ENCODE assay signal across 23 cellular contexts in the genomic region with DNA sequence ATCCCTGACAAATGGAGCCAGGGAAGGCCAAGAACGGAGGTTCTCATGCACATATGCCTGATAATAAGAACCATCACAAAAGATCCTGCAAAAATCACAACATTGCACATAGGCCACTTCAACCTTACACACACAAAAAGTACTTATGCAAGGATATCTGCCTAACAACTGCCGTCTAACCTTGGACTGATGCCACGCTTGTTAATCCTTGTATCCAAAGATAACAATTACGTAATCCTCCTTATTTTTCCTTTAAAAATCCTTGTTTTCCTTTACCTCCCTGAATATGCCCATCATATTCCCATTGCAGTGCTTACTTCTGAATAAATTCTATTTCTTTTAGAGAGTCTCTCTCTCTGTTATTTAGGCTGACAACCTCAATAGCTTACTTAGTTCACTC. TPM values are rescaled to one million over a fixed set of nuclear protein-coding genes. Genes with fewer than 3 reads are reported as not detected.
DNase-seq lines count a peak whose midpoint lies in the region; ATAC-seq and TF ChIP-seq lines count a peak whose summit lies in the region.
"Had no signal": no experiment of that assay in that cellular context is flagged by ENCODE, and none has a peak within 500 bp of the region (broad histone marks: within the 10 kb centered on the region; RNA-seq: fewer than 3 reads in every experiment).

No MANE protein-coding gene starts in this region.

- no peaks in the 10 kb centered on the region for H4K20me1 ChIP-seq in osteoblast (ENCODE audit: insufficient read depth, low read length)

- no peak for ATAC-seq in foreskin keratinocyte
- ATAC-seq: gastrocnemius medialis; lower lobe of right lung; psoas muscle; stimulated activated naive CD8-positive, alpha-beta T cell treated with anti-CD3 and anti-CD28 coated beads, Interleukin-15, Interleukin-2, amounts not matched to agents 100 U/mL and 50 U/mL, for 24 hours had no signal

- no peaks in the 10 kb centered on the region for H3K4me1 Mint-ChIP-seq in nephron progenitor cell

- no peak for TF ChIP-seq CTCF in adrenal gland (IDR thresholded peaks at IDR 0.05)
- no peak for TF ChIP-seq CTCF in osteoblast (IDR thresholded peaks at IDR 0.05; ENCODE audit: extremely low read depth, low read depth, low read length)
- no peak for TF ChIP-seq CTCF in nephron progenitor cell (IDR thresholded peaks at IDR 0.05)
- no peak for TF ChIP-seq CTCF in foreskin keratinocyte (conservative IDR thresholded peaks at IDR 0.05)

- DNase-seq in HAP-1 (ENCODE audit: low spot score in 2 of 2) (peak; percentile 55 to 64), adrenal gland (peak; percentile 51 to 81 (median 70)), fibroblast of peridontal ligament (ENCODE audit: extremely low read depth) (peak; percentile 13), osteoblast (ENCODE audit: insufficient read length, low spot score, missing footprints) (peak; percentile 19), nephron progenitor cell (no peak), foreskin keratinocyte (no peak)
- no peak for DNase-seq in activated naive CD4-positive, alpha-beta T cell treated with anti-CD3 and anti-CD28 coated beads, Interleukin-2, amount 50 U/mL, for 16 hours
- DNase-seq: activated CD4-positive, alpha-beta T cell treated with anti-CD3 and anti-CD28 coated beads for 48 hours; activated naive CD4-positive, alpha-beta T cell; activated T-cell treated with anti-CD3 and anti-CD28 coated beads, Interleukin-2, amount 50 U/mL, for 48 hours; amygdala; CD4-positive, alpha-beta T cell; gastrocnemius medialis; HCEC 1CT; lower lobe of right lung; NCI-H1105 treated with DMSO at 0.1 percent for 48 hours; NCI-H2081 treated with DMSO at 0.1 percent for 48 hours; NCI-H345; psoas muscle; stimulated activated naive CD8-positive, alpha-beta T cell treated with anti-CD3 and anti-CD28 coated beads, Interleukin-15, Interleukin-2, amounts not matched to agents 100 U/mL and 50 U/mL, for 24 hours had no signal

- H3K4me3 Mint-ChIP-seq in nephron progenitor cell = no peak overlapping the region
- H3K4me3 Mint-ChIP-seq: CD4-positive, alpha-beta T cell had no signal

- no peak overlapping the region for H3K4me2 ChIP-seq in osteoblast (ENCODE audit: insufficient read depth, low read length)

- H3K36me3 ChIP-seq in HAP-1 (replicated peaks) = no peaks in the 10 kb centered on the region
- no peaks in the 10 kb centered on the region for H3K36me3 ChIP-seq in adrenal gland (replicated peaks in 1 of 2)
- H3K36me3 ChIP-seq in osteoblast (ENCODE audit: insufficient read depth, low read length) = no peaks in the 10 kb centered on the region
- H3K36me3 ChIP-seq: gastrocnemius medialis, lower lobe of right lung, tibial artery had no signal

- intact Hi-C loops in adrenal gland (cut with DNase I) = no loop called here

- WGBS in adrenal gland, 4 donors = 32 to 39% (median 38%) methylated on average over 4 of the region's 4 CpGs

- H3K27ac ChIP-seq in adrenal gland (no peak overlapping the region), osteoblast (ENCODE audit: low read depth, low read length) (no peak overlapping the region), foreskin keratinocyte (no peak overlapping the region)
- H3K27ac ChIP-seq: gastrocnemius medialis, HL-60, lower lobe of right lung, psoas muscle, tibial artery, VCaP had no signal

- H3K27me3 ChIP-seq in HAP-1 (ENCODE audit: low read depth) (no peaks in the 10 kb centered on the region), adrenal gland (no peaks in the 10 kb centered on the region), osteoblast (ENCODE audit: insufficient read depth, low read length) (no peaks in the 10 kb centered on the region), foreskin keratinocyte (no peaks in the 10 kb centered on the region)
- H3K27me3 ChIP-seq: gastrocnemius medialis, tibial artery had no signal

- H3K27me3 Mint-ChIP-seq in nephron progenitor cell (ENCODE audit: low read depth, poor library complexity) = no peaks in the 10 kb centered on the region
- H3K27me3 Mint-ChIP-seq: CD4-positive, alpha-beta T cell had no signal

- H3K4me1 ChIP-seq in HAP-1 (peaks cover 20% of the 10 kb centered on the region), adrenal gland (replicated peaks in 1 of 2) (peaks cover 0 to 8% of the 10 kb centered on the region in 2 donors), osteoblast (ENCODE audit: insufficient read depth, low read length) (no peaks in the 10 kb centered on the region), foreskin keratinocyte (no peaks in the 10 kb centered on the region)
- H3K4me1 ChIP-seq: gastrocnemius medialis, lower lobe of right lung, psoas muscle had no signal

- no peak overlapping the region for H3K4me3 ChIP-seq in HAP-1
- no peak overlapping the region for H3K4me3 ChIP-seq in adrenal gland
- no peak overlapping the region for H3K4me3 ChIP-seq in osteoblast (ENCODE audit: insufficient read depth, low read length)
- H3K4me3 ChIP-seq: gastrocnemius medialis, lower lobe of right lung, psoas muscle, tibial artery had no signal

- peaks cover 57% of the 10 kb centered on the region for H3K9me3 Mint-ChIP-seq in nephron progenitor cell

- H3K27ac Mint-ChIP-seq in nephron progenitor cell = no peak overlapping the region

- peaks cover 46% of the 10 kb centered on the region for H3K36me3 Mint-ChIP-seq in nephron progenitor cell (ENCODE audit: low read depth)

- no peak overlapping the region for H2AFZ ChIP-seq in osteoblast (ENCODE audit: low read length)

- TF ChIP-seq POLR2A in adrenal gland (IDR thresholded peaks at IDR 0.05) = no peak

- H3K9me3 ChIP-seq in HAP-1 = no peaks in the 10 kb centered on the region
- peaks cover 0 to 8% (median 0%) of the 10 kb centered on the region in 3 donors for H3K9me3 ChIP-seq in adrenal gland (replicated peaks in 1 of 3)
- H3K9me3 ChIP-seq in osteoblast (ENCODE audit: low read depth, low read length) = no peaks in the 10 kb centered on the region
- H3K9me3 ChIP-seq: gastrocnemius medialis, lower lobe of right lung, psoas muscle, tibial artery had no signal

- H3K79me2 ChIP-seq in osteoblast (ENCODE audit: insufficient read depth, low read length) = no peaks in the 10 kb centered on the region

- in situ Hi-C loops in HAP-1 (cut with MboI; ENCODE audit: low sequenced_read_pairs) = no loop called here

RNA-seq across cellular contexts. Expression of gene TMEM116, which starts 59.5 kb away (rescaled TPM):
- total RNA-seq in adrenal gland (10 to 100 TPM in 7 of 8 donors, 1 to 10 TPM in 1; 10.0 to 32.4 (median 24.3) TPM), osteoblast (10.5 and 11.2 TPM in 2 replicates), foreskin keratinocyte (4.1 and 5.5 TPM in 2 replicates)
- polyA plus RNA-seq in adrenal gland (10 to 100 TPM in 2 of 3 donors, 1 to 10 TPM in 1; 6.3 to 17.4 (median 13.3) TPM), foreskin keratinocyte (3.5 and 4.2 TPM in 2 replicates)

RNA-seq across cellular contexts. Expression of gene ERP29, which starts 59.8 kb away (rescaled TPM):
- total RNA-seq in adrenal gland (100 to 1,000 TPM in 3 of 8 donors, 10 to 100 TPM in 5; 73.2 to 141 (median 93.8) TPM), osteoblast (76.3 and 77.4 TPM in 2 replicates), foreskin keratinocyte (107 and 115 TPM in 2 replicates)
- polyA plus RNA-seq in adrenal gland (100 to 1,000 TPM in 1 of 3 donors, 10 to 100 TPM in 2; 68.5 to 133 (median 83.3) TPM), foreskin keratinocyte (177 and 179 TPM in 2 replicates)

Comparison
In these comparisons a context has a peak if more than half of its experiments do, and no peak if none do; other contexts are left out.
1. DNase-seq: peak in HAP-1 (2 of 2), adrenal gland (7 of 7), fibroblast of peridontal ligament (single experiment) and osteoblast (single experiment); none in activated naive CD4-positive, alpha-beta T cell treated with anti-CD3 and anti-CD28 coated beads, Interleukin-2, amount 50 U/mL, for 16 hours (single experiment), nephron progenitor cell (single experiment) and foreskin keratinocyte (0 of 2).